ENCODE assay signal across 23 cellular contexts in genomic region chr17:26774291-26775218, GRCh38.
"Had no signal": no experiment of that assay in that cellular context is flagged by ENCODE, and none has a peak within 500 bp of the region (broad histone marks: within the 10 kb centered on the region; RNA-seq: fewer than 3 reads in every experiment).

No MANE protein-coding gene starts in this region.

- H3K27ac ChIP-seq: ascending aorta, cardiac muscle cell, coronary artery, dorsolateral prefrontal cortex, neural progenitor cell, parathyroid adenoma, vagina, WERI-Rb-1 had no signal

- H3K4me1 ChIP-seq: ascending aorta, neural progenitor cell, parathyroid adenoma, vagina had no signal

- DNase-seq: activated CD4-positive, alpha-beta T cell treated with anti-CD3 and anti-CD28 coated beads for 48 hours; activated CD4-positive, alpha-beta T cell treated with anti-CD3 and anti-CD28 coated beads, Interleukin-2, amount 50 U/mL, for 48 hours; activated CD8-positive, alpha-beta memory T cell treated with anti-CD3 and anti-CD28 coated beads for 24 hours; activated effector memory CD4-positive, alpha-beta T cell treated with Interleukin-2 at 50 U/mL for 16 hours; activated naive CD4-positive, alpha-beta T cell treated with Interleukin-2 at 50 U/mL for 16 hours; cerebellar nuclear complex; effector memory CD4-positive, alpha-beta T cell; naive thymus-derived CD8-positive, alpha-beta T cell; occipital lobe; stimulated activated CD4-positive, alpha-beta T cell treated with anti-CD3 and anti-CD28 coated beads, Interleukin-4, amount 100 ng/mL, for 1 hour; T1000; WERI-Rb-1 had no signal

- H3K27me3 ChIP-seq: ascending aorta, cardiac muscle cell, neural progenitor cell, vagina had no signal

- H3K36me3 ChIP-seq: ascending aorta, cardiac muscle cell, neural progenitor cell, vagina, WERI-Rb-1 had no signal

- ATAC-seq: activated CD4-positive, CD25-positive, alpha-beta regulatory T cell treated with anti-CD3 and anti-CD28 coated beads, Interleukin-2, amount 50 U/mL, for 24 hours; naive thymus-derived CD8-positive, alpha-beta T cell; right cardiac atrium; stimulated activated effector memory CD8-positive, alpha-beta T cell treated with anti-CD3 and anti-CD28 coated beads, Interleukin-12 subunit alpha, Interleukin-12 subunit beta, amount 100 ng/mL, for 72 hours; T-helper 17 cell had no signal

- H3K4me3 ChIP-seq: ascending aorta, cardiac muscle cell, coronary artery, dorsolateral prefrontal cortex, neural progenitor cell, vagina had no signal
